In the genomic region with DNA sequence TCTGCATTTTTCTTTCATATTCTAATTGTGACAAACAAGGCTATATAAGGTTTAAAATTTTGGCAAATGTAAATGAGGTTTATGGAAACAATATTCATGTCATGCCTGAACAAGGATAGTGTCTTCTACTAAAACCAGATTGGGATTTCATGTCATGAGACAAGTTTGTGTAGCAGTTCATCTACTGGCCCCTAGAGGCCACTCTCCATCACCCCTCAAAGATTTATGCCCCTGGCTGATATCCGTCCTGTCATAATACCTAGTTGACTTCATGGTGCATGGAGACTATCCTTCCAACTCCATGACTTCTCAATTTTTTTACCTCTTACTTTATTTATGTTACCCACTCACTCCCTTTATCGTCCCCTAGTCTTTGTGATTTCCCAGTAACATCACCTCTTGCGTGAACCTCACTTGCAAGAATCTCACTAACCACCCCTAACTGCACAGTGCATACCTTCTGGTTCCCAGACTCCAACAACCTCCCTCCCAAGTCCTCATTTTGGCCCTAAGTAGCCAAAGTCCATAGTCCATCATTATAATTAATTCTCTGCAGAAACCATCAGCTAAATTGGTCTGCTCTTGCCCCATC, we compare ENCODE assay signal across 8 cellular contexts.
DNase-seq lines count a peak whose midpoint lies in the region; ATAC-seq, FAIRE-seq and TF ChIP-seq lines count a peak whose summit lies in the region.

No MANE protein-coding gene starts in this region.

- H3K27ac ChIP-seq in small intestine (ENCODE audit: low read depth in 1 of 2, low read length in 1 of 2), result no peak overlapping the region

- no peak for FAIRE-seq in small intestine (lab: Jason Lieb, UNC)

- H3K4me3 ChIP-seq in small intestine (ENCODE audit: low read depth in 1 of 2, low read length in 2 of 2), result no peak overlapping the region

- DNase-seq in NCI-H2107 treated with DMSO at 0.1 percent for 48 hours (lab: John Stamatoyannopoulos, UW; ENCODE audit: unreplicated experiment), result peak; percentile 1
- no peak for DNase-seq in NCI-H2107 (lab: John Stamatoyannopoulos, UW)
- DNase-seq in RKO (ENCODE audit: low spot score), result peak; percentile 67
- DNase-seq in fibroblast of the conjunctiva (ENCODE audit: low read depth), result peak; percentile 34
- peak; percentile 36 for DNase-seq in small intestine
- DNase-seq in omental fat pad (ENCODE audit: low spot score), result no peak

- 76 to 81% (median 78%) methylated on average over 3 of the region's 3 CpGs for WGBS in small intestine, 3 donors

- no peak for TF ChIP-seq CTCF in omental fat pad (IDR thresholded peaks at IDR 0.05)

- no peaks in the 10 kb centered on the region for H3K9me3 ChIP-seq in small intestine (ENCODE audit: control insufficient read depth, low read depth)

- H3K27me3 ChIP-seq in small intestine (ENCODE audit: control insufficient read depth in 2 of 2, insufficient read depth in 2 of 2, low read length in 2 of 2), result no peaks in the 10 kb centered on the region

- H3K4me1 ChIP-seq in small intestine (ENCODE audit: control insufficient read depth in 2 of 2, insufficient read depth in 1 of 2, low read depth in 1 of 2, low read length in 1 of 2), result no peaks in the 10 kb centered on the region

- ATAC-seq in GM21381 (IDR thresholded peaks at IDR 0.05; ENCODE audit: unreplicated experiment), result peak; percentile 74
- peak; percentile 82 for ATAC-seq in HG03571 (IDR thresholded peaks at IDR 0.05; ENCODE audit: unreplicated experiment)
- no peak for ATAC-seq in omental fat pad (ENCODE audit: low FRiP score)

- no peaks in the 10 kb centered on the region for H3K36me3 ChIP-seq in small intestine (ENCODE audit: control insufficient read depth in 2 of 2, insufficient read depth in 2 of 2, low read length in 2 of 2)

Comparison
In these comparisons a context has a peak if more than half of its experiments do, and no peak if none do; other contexts are left out.
1. DNase-seq: peak in NCI-H2107 treated with DMSO at 0.1 percent for 48 hours (single experiment), RKO (single experiment), fibroblast of the conjunctiva (single experiment) and small intestine (single experiment); none in NCI-H2107 (single experiment) and omental fat pad (single experiment).